Comparison of ENCODE assay signal across 12 cellular contexts in genomic region chr4:77538144-77538543, GRCh38.
DNase-seq lines count a peak whose midpoint lies in the region; ATAC-seq and TF ChIP-seq lines count a peak whose summit lies in the region.
"Had no signal": no experiment of that assay in that cellular context is flagged by ENCODE, and none has a peak within 500 bp of the region (broad histone marks: within the 10 kb centered on the region; RNA-seq: fewer than 3 reads in every experiment).

No MANE protein-coding gene starts in this region.

- in situ Hi-C loops in Caki2 (cut with HindIII; ENCODE audit: low pct_unique_long_range_greater_than_20kb, low sequenced_read_pairs) (no loop called here), brain microvascular endothelial cell (cut with HindIII; ENCODE audit: low pct_ligation_motif_present, low sequenced_read_pairs) (no loop called here)

- no peaks in the 10 kb centered on the region for H3K36me3 ChIP-seq in brain microvascular endothelial cell (replicated peaks)
- H3K36me3 ChIP-seq in mucosa of descending colon (ENCODE audit: low read depth) = no peaks in the 10 kb centered on the region

- peaks cover 9% of the 10 kb centered on the region for H3K27me3 ChIP-seq in brain microvascular endothelial cell (replicated peaks)

- intact Hi-C loops in mucosa of descending colon (cut with DNase I, micrococcal nuclease) = no loop called here

- no peak for TF ChIP-seq POLR2A in erythroblast (IDR thresholded peaks at IDR 0.05; ENCODE audit: low read length)

- H3K4me3 ChIP-seq in brain microvascular endothelial cell (ENCODE audit: low read depth, low read length) (no peak overlapping the region), mucosa of descending colon (no peak overlapping the region)
- H3K4me3 ChIP-seq: skin epidermis had no signal

- no peak overlapping the region for H3K27ac ChIP-seq in brain microvascular endothelial cell

- ATAC-seq in mucosa of descending colon (peak; percentile 87), HG03045 (IDR thresholded peaks at IDR 0.05; ENCODE audit: unreplicated experiment) (no peak), HG03432 (IDR thresholded peaks at IDR 0.05; ENCODE audit: unreplicated experiment) (no peak)
- ATAC-seq: Panc1 had no signal

- peaks cover 12% of the 10 kb centered on the region for H3K4me1 ChIP-seq in mucosa of descending colon (ENCODE audit: low read depth)

- TF ChIP-seq CTCF in brain microvascular endothelial cell (IDR thresholded peaks at IDR 0.05; ENCODE audit: low read depth, low read length, missing control alignments) (no peak), mucosa of descending colon (IDR thresholded peaks at IDR 0.05) (no peak)

- H3K9me3 ChIP-seq in mucosa of descending colon = no peaks in the 10 kb centered on the region

- peak; percentile 94 for DNase-seq in Caki2 (ENCODE audit: low read depth)
- DNase-seq in HT1080 (ENCODE audit: low read depth) = peak; percentile 85
- peak; percentile 36 for DNase-seq in brain microvascular endothelial cell
- no peak for DNase-seq in mucosa of descending colon
- DNase-seq in anterior cingulate cortex (lab: John Stamatoyannopoulos, UW) = no peak
- no peak for DNase-seq in erythroblast (lab: John Stamatoyannopoulos, UW)
- DNase-seq: islet precursor cell; stimulated activated naive CD4-positive, alpha-beta T cell had no signal

Comparison
In these comparisons a context has a peak if more than half of its experiments do, and no peak if none do; other contexts are left out.
1. DNase-seq: peak in Caki2 (single experiment), HT1080 (single experiment) and brain microvascular endothelial cell (single experiment); none in mucosa of descending colon (0 of 3), anterior cingulate cortex (0 of 58) and erythroblast (0 of 2).